In genomic region chr11:1869427-1870325, GRCh38 we compare ENCODE assay signal across 1 cellular context.
TF ChIP-seq lines count a peak whose summit lies in the region.

No MANE protein-coding gene starts in this region.

TF ChIP-seq in SK-N-SH, 30 proteins besides CTCF, POLR2A, EP300 and RAD21 (continued from another document):
- TF ChIP-seq, protein P1, sequence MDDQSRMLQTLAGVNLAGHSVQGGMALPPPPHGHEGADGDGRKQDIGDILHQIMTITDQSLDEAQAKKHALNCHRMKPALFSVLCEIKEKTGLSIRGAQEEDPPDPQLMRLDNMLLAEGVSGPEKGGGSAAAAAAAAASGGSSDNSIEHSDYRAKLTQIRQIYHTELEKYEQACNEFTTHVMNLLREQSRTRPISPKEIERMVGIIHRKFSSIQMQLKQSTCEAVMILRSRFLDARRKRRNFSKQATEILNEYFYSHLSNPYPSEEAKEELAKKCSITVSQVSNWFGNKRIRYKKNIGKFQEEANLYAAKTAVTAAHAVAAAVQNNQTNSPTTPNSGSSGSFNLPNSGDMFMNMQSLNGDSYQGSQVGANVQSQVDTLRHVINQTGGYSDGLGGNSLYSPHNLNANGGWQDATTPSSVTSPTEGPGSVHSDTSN (IDR thresholded peaks at IDR 0.05), result no peak
- no peak for TF ChIP-seq USF1 (IDR thresholded peaks at IDR 0.05; ENCODE audit: borderline replicate concordance, low read depth)
- TF ChIP-seq GABPA (IDR thresholded peaks at IDR 0.05; ENCODE audit: low read depth), result no peak
- TF ChIP-seq, protein P2, sequence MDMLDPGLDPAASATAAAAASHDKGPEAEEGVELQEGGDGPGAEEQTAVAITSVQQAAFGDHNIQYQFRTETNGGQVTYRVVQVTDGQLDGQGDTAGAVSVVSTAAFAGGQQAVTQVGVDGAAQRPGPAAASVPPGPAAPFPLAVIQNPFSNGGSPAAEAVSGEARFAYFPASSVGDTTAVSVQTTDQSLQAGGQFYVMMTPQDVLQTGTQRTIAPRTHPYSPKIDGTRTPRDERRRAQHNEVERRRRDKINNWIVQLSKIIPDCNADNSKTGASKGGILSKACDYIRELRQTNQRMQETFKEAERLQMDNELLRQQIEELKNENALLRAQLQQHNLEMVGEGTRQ (IDR thresholded peaks at IDR 0.05; ENCODE audit: borderline replicate concordance, low read depth, low read length), result no peak
- TF ChIP-seq FOXJ3 (CRISPR knock-in tag; IDR thresholded peaks at IDR 0.05), result no peak
- no peak for TF ChIP-seq JUND (IDR thresholded peaks at IDR 0.05)
